ENCODE assay signal across 15 cellular contexts in genomic region chr5:59548807-59549357, GRCh38.
DNase-seq lines count a peak whose midpoint lies in the region; ATAC-seq, FAIRE-seq and TF ChIP-seq lines count a peak whose summit lies in the region.
"Had no signal": no experiment of that assay in that cellular context is flagged by ENCODE, and none has a peak within 500 bp of the region (broad histone marks: within the 10 kb centered on the region; RNA-seq: fewer than 3 reads in every experiment).

No MANE protein-coding gene starts in this region.

- TF ChIP-seq CTCF in upper lobe of right lung (IDR thresholded peaks at IDR 0.05), result no peak

- intact Hi-C loops in upper lobe of right lung (cut with DNase I), result no loop called here

- DNase-seq in SIG-M5 treated with dmso at 0.1 percent for 504 hours (lab: John Stamatoyannopoulos, UW; ENCODE audit: unreplicated experiment), result peak; percentile 27
- DNase-seq in SIG-M5 (lab: John Stamatoyannopoulos, UW), result no peak
- peak; percentile 34 for DNase-seq in NCI-H446 treated with DMSO at 0.1 percent for 48 hours (lab: John Stamatoyannopoulos, UW)
- no peak for DNase-seq in upper lobe of right lung
- DNase-seq in activated gamma-delta T cell (lab: John Stamatoyannopoulos, UW), result no peak
- no peak for DNase-seq in SKM-1 treated with dmso at 0.1 percent for 144 hours (lab: John Stamatoyannopoulos, UW; ENCODE audit: unreplicated experiment)
- DNase-seq: activated effector memory CD4-positive, alpha-beta T cell treated with anti-CD3 and anti-CD28 coated beads, Interleukin-2, amount 50 U/mL, for 16 hours; effector memory CD4-positive, alpha-beta T cell; MG63; OCI-M1; T-helper 2 cell; transverse colon had no signal

- no peaks in the 10 kb centered on the region for H3K9me3 ChIP-seq in upper lobe of right lung
- H3K9me3 ChIP-seq: MG63, transverse colon had no signal

- H3K27me3 ChIP-seq in upper lobe of right lung, result no peaks in the 10 kb centered on the region
- H3K27me3 ChIP-seq: MG63, transverse colon had no signal

- H3K27ac ChIP-seq in upper lobe of right lung, result no peak overlapping the region
- H3K27ac ChIP-seq: transverse colon had no signal

- ATAC-seq in upper lobe of right lung (peak; percentile 88), HG02973 (IDR thresholded peaks at IDR 0.05; ENCODE audit: unreplicated experiment) (no peak)

- H3K36me3 ChIP-seq in upper lobe of right lung, result no peaks in the 10 kb centered on the region
- H3K36me3 ChIP-seq: MG63, transverse colon had no signal

- peaks cover 7% of the 10 kb centered on the region for H3K4me1 ChIP-seq in upper lobe of right lung

- H3K4me3 ChIP-seq in upper lobe of right lung, result no peak overlapping the region
- H3K4me3 ChIP-seq: MG63, transverse colon had no signal

- peak; percentile 97 for FAIRE-seq in islet of Langerhans (lab: Jason Lieb, UNC)
- FAIRE-seq: A204.1 had no signal

Comparison
In these comparisons a context has a peak if more than half of its experiments do, and no peak if none do; other contexts are left out.
1. DNase-seq: peak in SIG-M5 treated with dmso at 0.1 percent for 504 hours (single experiment) and NCI-H446 treated with DMSO at 0.1 percent for 48 hours (single experiment); none in SIG-M5 (single experiment), upper lobe of right lung (single experiment), activated gamma-delta T cell (single experiment) and SKM-1 treated with dmso at 0.1 percent for 144 hours (single experiment).